In the genomic region with DNA sequence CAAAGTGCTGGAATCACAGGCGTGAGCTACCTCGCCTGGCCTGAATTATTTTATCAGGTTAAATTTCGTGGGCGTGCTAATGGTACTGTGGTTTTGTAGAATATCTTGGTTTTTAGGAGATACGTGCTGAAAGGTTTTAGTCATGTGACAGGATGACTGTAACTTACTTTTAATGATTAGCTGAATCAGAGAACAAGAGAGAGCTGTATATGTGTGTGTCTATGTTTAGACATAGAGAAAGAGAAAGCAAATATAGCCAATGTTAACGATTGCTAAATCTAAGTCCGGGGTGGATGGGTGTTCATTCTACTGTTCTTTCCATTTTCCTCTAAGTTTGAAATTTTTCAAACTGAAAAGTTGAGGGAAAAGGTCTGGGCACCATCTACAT, we compare ENCODE assay signal across 9 cellular contexts. TPM values are rescaled to one million over a fixed set of nuclear protein-coding genes. Genes with fewer than 3 reads are reported as not detected.
DNase-seq lines count a peak whose midpoint lies in the region; ATAC-seq and TF ChIP-seq lines count a peak whose summit lies in the region.
"Had no signal": no experiment of that assay in that cellular context is flagged by ENCODE, and none has a peak within 500 bp of the region (broad histone marks: within the 10 kb centered on the region; RNA-seq: fewer than 3 reads in every experiment).

No MANE protein-coding gene starts in this region.

- peak overlapping the region; percentile 66 to 70 (median 69) for H3K9ac ChIP-seq in skeletal muscle tissue (ENCODE audit: low read depth in 1 of 3, low read length in 3 of 3)
- H3K9ac ChIP-seq: KMS-11 had no signal

- no peak overlapping the region for H3K4me3 Mint-ChIP-seq in T-cell

- H3K27ac Mint-ChIP-seq in T-cell, result peak overlapping the region; percentile 72 to 84

- no peak for TF ChIP-seq CTCF in GM10248 (IDR thresholded peaks at IDR 0.05; ENCODE audit: control extremely low read depth, extremely low read depth, low read depth, missing control alignments)

- CTCF ChIA-PET in T-cell (lab: Charles Lee) (interaction anchor here in 1 of 2 donors (0.9 to 1.2 kb wide), 3 partner anchors 10 to 102 kb away, joined by 3 to 5 read pairs (median 3); no protein-coding TSS in a partner anchor), GM10248 (lab: Yijun Ruan, JAX) (interaction anchor here (1.2 to 1.9 kb wide), 4 partner anchors 11 to 68 kb away, joined by 3 to 6 read pairs (median 3); no protein-coding TSS in a partner anchor)

- H3K27me3 ChIP-seq in skeletal muscle tissue (ENCODE audit: control insufficient read depth in 3 of 3, insufficient read depth in 3 of 3, low read length in 3 of 3), result no peaks in the 10 kb centered on the region

- peak; percentile 47 for ATAC-seq in GM19025 (IDR thresholded peaks at IDR 0.05; ENCODE audit: low read depth, unreplicated experiment)
- peak in 1 of 4 experiments; percentile 51 for ATAC-seq in T-cell (replicated peaks in 1 of 4)
- no peak for ATAC-seq in GM18520 (IDR thresholded peaks at IDR 0.05; ENCODE audit: unreplicated experiment)

- POLR2A ChIA-PET in T-cell (lab: Charles Lee), result interaction anchor here in 1 of 2 donors (0.6 kb wide), 1 partner anchor 255 kb away, joined by 4 read pairs; no protein-coding TSS in a partner anchor
- POLR2A ChIA-PET in GM10248 (lab: Yijun Ruan, JAX), result no interaction called here

- no peak for DNase-seq in T-cell
- DNase-seq in fibroblast of gingiva (ENCODE audit: low read depth), result peak; percentile 39
- no peak for DNase-seq in GM10248 (ENCODE audit: extremely low spot score)
- no peak for DNase-seq in D341Med (ENCODE audit: low spot score)
- no peak for DNase-seq in mucosa of gallbladder (ENCODE audit: low spot score)

- peak overlapping the region; percentile 87 for H3K27ac ChIP-seq in skeletal muscle tissue (ENCODE audit: low read depth, low read length)
- H3K27ac ChIP-seq: KMS-11 had no signal

- peaks cover 43% of the 10 kb centered on the region for H3K36me3 Mint-ChIP-seq in T-cell

- H3K27me3 Mint-ChIP-seq in T-cell, result no peaks in the 10 kb centered on the region

- peaks cover under 1 to 19% (median 11%) of the 10 kb centered on the region in 3 donors for H3K4me1 Mint-ChIP-seq in T-cell

- peak overlapping the region; percentile 13 to 52 (median 33) for H3K4me3 ChIP-seq in skeletal muscle tissue (ENCODE audit: low read length in 3 of 3)

- no peaks in the 10 kb centered on the region for H3K9me3 ChIP-seq in skeletal muscle tissue (ENCODE audit: control insufficient read depth in 3 of 3, low read length in 3 of 3)

- peaks cover 56 to 70% (median 65%) of the 10 kb centered on the region in 3 donors for H3K4me1 ChIP-seq in skeletal muscle tissue (ENCODE audit: control insufficient read depth in 3 of 3, insufficient read depth in 3 of 3, low read length in 3 of 3)

- H3K9me3 Mint-ChIP-seq in T-cell, result no peaks in the 10 kb centered on the region

- H3K36me3 ChIP-seq in skeletal muscle tissue (ENCODE audit: control insufficient read depth in 3 of 3, insufficient read depth in 3 of 3, low read length in 3 of 3), result peaks cover 62 to 68% (median 63%) of the 10 kb centered on the region in 3 donors

RNA-seq across cellular contexts. Expression of gene PNMA1, which starts 9.2 kb away (rescaled TPM):
- total RNA-seq in T-cell, result 10 to 100 TPM; 36.2 to 57.9 (median 53.4) TPM
- 15.1 TPM for total RNA-seq in skeletal muscle tissue
- 79.5 TPM for total RNA-seq in mucosa of gallbladder
